ENCODE assay signal across 22 cellular contexts in the genomic region with DNA sequence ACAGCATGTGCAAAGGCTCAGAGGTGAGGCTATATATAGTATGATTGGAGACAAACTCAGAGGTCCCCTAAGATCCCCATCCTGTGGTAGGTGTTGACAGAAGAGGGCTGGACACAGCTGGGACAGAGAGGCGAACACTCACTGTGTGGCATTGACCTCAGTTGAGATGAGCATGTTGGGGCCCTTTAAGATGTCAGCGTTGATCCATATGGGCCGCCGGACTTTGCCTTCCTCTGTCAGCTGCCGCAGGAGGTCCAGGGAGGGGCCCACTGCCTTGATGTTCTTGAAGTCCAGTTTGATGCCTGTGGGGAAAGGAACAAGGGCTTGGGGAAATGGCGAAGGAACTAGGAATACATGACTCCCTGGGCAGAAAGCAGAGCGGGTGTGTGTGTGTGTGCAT. TPM values are rescaled to one million over a fixed set of nuclear protein-coding genes. Genes with fewer than 3 reads are reported as not detected.
DNase-seq lines count a peak whose midpoint lies in the region; ATAC-seq, FAIRE-seq and TF ChIP-seq lines count a peak whose summit lies in the region.
"Had no signal": no experiment of that assay in that cellular context is flagged by ENCODE, and none has a peak within 500 bp of the region (broad histone marks: within the 10 kb centered on the region; RNA-seq: fewer than 3 reads in every experiment).

No MANE protein-coding gene starts in this region.

- FAIRE-seq in H1 (lab: Jason Lieb, UNC) = no peak
- FAIRE-seq: GM12891 had no signal

- peaks cover 25 to 33% of the 10 kb centered on the region in 2 experiments for H3K4me1 Mint-ChIP-seq in H9

- no CpG with 5 or more reads among the region's 7 CpGs for WGBS in H9 (ENCODE audit: extremely low coverage, insufficient read length, low lambda C conversion rate)
- 92% methylated on average over 7 of the region's 7 CpGs; no CpG with 5 or more reads in 1 of the 2 experiments for WGBS in H1 (ENCODE audit: extremely low coverage in 1 of 2, insufficient coverage in 1 of 2, insufficient read length in 1 of 2, insufficient replicate concordance in 2 of 2, low coverage in 1 of 2, low lambda C conversion rate in 2 of 2, missing lambda C conversion rate in 1 of 2), 2 experiments

- H3K9me2 ChIP-seq in OCI-LY7 (ENCODE audit: insufficient read depth, low read length) = no peaks in the 10 kb centered on the region
- H3K9me2 ChIP-seq in PC-3 (replicated peaks; ENCODE audit: low read length) = no peaks in the 10 kb centered on the region

- intact Hi-C loops in OCI-LY7 (cut with micrococcal nuclease; ENCODE audit: unreplicated experiment) (no loop called here), PC-3 (cut with micrococcal nuclease) (no loop called here)

- H3K4me3 ChIP-seq in H1 (ENCODE audit: extremely low read depth in 1 of 4, insufficient read depth in 2 of 4, low read depth in 3 of 4, low read length in 4 of 4) = no peak overlapping the region
- H3K4me3 ChIP-seq in osteoblast (ENCODE audit: insufficient read depth, low read length) = no peak overlapping the region
- no peak overlapping the region for H3K4me3 ChIP-seq in OCI-LY7 (ENCODE audit: low read depth, low read length, poor library complexity, severe bottlenecking)
- H3K4me3 ChIP-seq in PC-3 (ENCODE audit: low read length) = no peak overlapping the region
- H3K4me3 ChIP-seq: BLaER1, MG63, PC-9, SJCRH30 had no signal

- H4K91ac ChIP-seq in H9 (ENCODE audit: insufficient read length, low read depth, low read length) (no peak overlapping the region), H1 (replicated peaks; ENCODE audit: insufficient read length, low read length) (no peak overlapping the region)

- H3K36me3 ChIP-seq in H1 (ENCODE audit: control insufficient read depth in 2 of 4, insufficient read depth in 4 of 4, low read length in 3 of 4) (no peaks in the 10 kb centered on the region), osteoblast (ENCODE audit: insufficient read depth, low read length) (no peaks in the 10 kb centered on the region), OCI-LY7 (ENCODE audit: insufficient read depth, low read length) (no peaks in the 10 kb centered on the region), PC-3 (ENCODE audit: low read depth, low read length) (no peaks in the 10 kb centered on the region)
- H3K36me3 ChIP-seq: BLaER1, MG63, SJCRH30 had no signal

- H4K5ac ChIP-seq in H9 (ENCODE audit: insufficient read length, low read depth, low read length) (no peak overlapping the region), H1 (ENCODE audit: insufficient read length, low read depth, low read length) (no peak overlapping the region)

- H3K23me2 ChIP-seq in H9 (ENCODE audit: insufficient read length, low read depth, low read length, poor library complexity, severe bottlenecking) (no peaks in the 10 kb centered on the region), H1 (ENCODE audit: low read depth, low read length) (0 out of 2 replicates have a peak, but pooled peaks cover 3% of the 10 kb centered on the region)

- H2BK20ac ChIP-seq in H9 (ENCODE audit: low read depth, low read length, poor library complexity, severe bottlenecking) (no peak overlapping the region), H1 (ENCODE audit: low read length) (no peak overlapping the region)

- no peaks in the 10 kb centered on the region for H3K9me3 ChIP-seq in H9 (ENCODE audit: control insufficient read depth, low read depth, low read length)
- H3K9me3 ChIP-seq in H1 (ENCODE audit: insufficient read depth in 2 of 2, low read depth in 1 of 2, low read length in 1 of 2) = no peaks in the 10 kb centered on the region
- H3K9me3 ChIP-seq in osteoblast (ENCODE audit: low read depth, low read length) = no peaks in the 10 kb centered on the region
- no peaks in the 10 kb centered on the region for H3K9me3 ChIP-seq in OCI-LY7 (ENCODE audit: low read length)
- no peaks in the 10 kb centered on the region for H3K9me3 ChIP-seq in PC-3 (ENCODE audit: low read length)
- H3K9me3 ChIP-seq: BLaER1, MG63, SJCRH30 had no signal

- no peaks in the 10 kb centered on the region; the same call in 1 of the 2 replicates for H3K4me1 ChIP-seq in H9 (ENCODE audit: insufficient read depth, low read length)
- H3K4me1 ChIP-seq in H1 (replicated peaks in 1 of 4; ENCODE audit: control insufficient read depth in 3 of 4, insufficient read depth in 4 of 4, low read length in 3 of 4) = peaks cover 5 to 14% (median 10%) of the 10 kb centered on the region in 4 experiments
- peaks cover 4% of the 10 kb centered on the region for H3K4me1 ChIP-seq in osteoblast (ENCODE audit: insufficient read depth, low read length)
- no peaks in the 10 kb centered on the region for H3K4me1 ChIP-seq in OCI-LY7 (ENCODE audit: insufficient read depth, low read length, poor library complexity, severe bottlenecking)
- H3K4me1 ChIP-seq in PC-3 (ENCODE audit: insufficient read depth, low read length) = no peaks in the 10 kb centered on the region
- H3K4me1 ChIP-seq: SJCRH30 had no signal

- DNase-seq in H9 = no peak
- no peak for DNase-seq in H1 (ENCODE audit: low read depth in 1 of 2, low spot score in 2 of 2)
- peak; percentile 6 for DNase-seq in osteoblast (ENCODE audit: insufficient read length, low spot score, missing footprints)
- no peak for DNase-seq in OCI-LY7 (ENCODE audit: low spot score)
- no peak for DNase-seq in SKM-1 treated with dmso at 0.1 percent for 144 hours (lab: John Stamatoyannopoulos, UW; ENCODE audit: unreplicated experiment)
- DNase-seq in AG08395 (ENCODE audit: low spot score) = no peak
- no peak for DNase-seq in PC-3
- DNase-seq: CD4-positive, alpha-beta T cell; COR-L47; DMS153; MG63; NCI-H1417 treated with DMSO at 0.1 percent for 48 hours; NCI-H187; NCI-H446; NCI-H526; PC-9; SJCRH30 had no signal

- no peaks in the 10 kb centered on the region for H3K27me3 ChIP-seq in H9 (ENCODE audit: insufficient read depth, low read length)
- no peaks in the 10 kb centered on the region; a peak in 1 of 7 replicates for H3K27me3 ChIP-seq in H1 (replicated peaks in 1 of 4; ENCODE audit: control insufficient read depth in 3 of 4, extremely low read depth in 1 of 4, insufficient read depth in 3 of 4, low read length in 3 of 4)
- peaks cover 17% of the 10 kb centered on the region for H3K27me3 ChIP-seq in osteoblast (ENCODE audit: insufficient read depth, low read length)
- H3K27me3 ChIP-seq in PC-3 (ENCODE audit: low read length) = no peaks in the 10 kb centered on the region
- H3K27me3 ChIP-seq: BLaER1, MG63 had no signal

- H3K27ac Mint-ChIP-seq in H9 = 0 out of 7 replicates have a peak overlapping the region, but pooled peaks of 1 of the 3 experiments have one; percentile 5
- H3K27ac Mint-ChIP-seq: CD4-positive, alpha-beta T cell had no signal

- H3F3A ChIP-seq in PC-3 (ENCODE audit: low read length, unreplicated experiment) = no peaks in the 10 kb centered on the region

- H3K4ac ChIP-seq in H9 (ENCODE audit: low read depth, low read length) = no peak overlapping the region
- no peak overlapping the region for H3K4ac ChIP-seq in H1 (replicated peaks; ENCODE audit: insufficient read length, low read depth, low read length)

- H2BK15ac ChIP-seq in H9 (ENCODE audit: low read depth, low read length) (no peak overlapping the region), H1 (ENCODE audit: low read length) (0 out of 2 replicates have a peak overlapping the region, but pooled peaks have one; percentile 29)

- H3K79me2 ChIP-seq in H9 (ENCODE audit: insufficient read depth, low read length) (no peaks in the 10 kb centered on the region), H1 (ENCODE audit: control insufficient read depth in 1 of 2, insufficient read depth in 2 of 2, low read length in 2 of 2) (no peaks in the 10 kb centered on the region), osteoblast (ENCODE audit: insufficient read depth, low read length) (no peaks in the 10 kb centered on the region), OCI-LY7 (ENCODE audit: insufficient read depth, low read depth, low read length) (no peaks in the 10 kb centered on the region), PC-3 (ENCODE audit: low read length) (no peaks in the 10 kb centered on the region)

- no peaks in the 10 kb centered on the region for H3K36me3 Mint-ChIP-seq in H9 (ENCODE audit: insufficient read depth in 1 of 3, low read depth in 3 of 3)

- H3K9ac ChIP-seq in H9 (ENCODE audit: extremely low read depth, insufficient read length, low read length) (no peak overlapping the region), H1 (replicated peaks in 1 of 4; ENCODE audit: extremely low read depth in 1 of 4, low read depth in 3 of 4, low read length in 3 of 4) (no peak overlapping the region), PC-3 (ENCODE audit: low read length) (no peak overlapping the region)
- H3K9ac ChIP-seq: BLaER1 had no signal

- H3K23ac ChIP-seq in H9 (ENCODE audit: insufficient read length, low read depth, low read length) = no peak overlapping the region
- no peak overlapping the region for H3K23ac ChIP-seq in H1 (ENCODE audit: insufficient read length)

- CTCF ChIA-PET in H1 (lab: Charles Lee; ENCODE audit: partially characterized antibody) = interaction anchor here (0.6 kb wide), 1 partner anchor 21 kb away, joined by 3 read pairs; no protein-coding TSS in a partner anchor
- CTCF ChIA-PET in OCI-LY7 (lab: Charles Lee; ENCODE audit: unreplicated experiment) = no interaction called here
- CTCF ChIA-PET in PC-3 (lab: Charles Lee) = no interaction called here

- no peaks in the 10 kb centered on the region; a peak in 1 of 5 replicates for H3K9me3 Mint-ChIP-seq in H9
- H3K9me3 Mint-ChIP-seq: CD4-positive, alpha-beta T cell had no signal

- no peak overlapping the region for H2BK12ac ChIP-seq in H9 (ENCODE audit: insufficient read length, low read depth, low read length)
- no peak overlapping the region for H2BK12ac ChIP-seq in H1 (ENCODE audit: low read depth, low read length)

- H2AFZ ChIP-seq in H9 (ENCODE audit: low read length) (no peak overlapping the region), H1 (ENCODE audit: low read length) (no peak overlapping the region), osteoblast (ENCODE audit: low read length) (no peak overlapping the region), OCI-LY7 (ENCODE audit: low read length) (no peak overlapping the region), PC-3 (ENCODE audit: low read length) (no peak overlapping the region)
- H2AFZ ChIP-seq: PC-9 had no signal

- TF ChIP-seq RAD21 in H1 (IDR thresholded peaks at IDR 0.05 in 1 of 2, conservative IDR thresholded peaks at IDR 0.05 in 1 of 2; ENCODE audit: low read depth in 2 of 2, low read length in 2 of 2) = no peak

- H3K4me2 ChIP-seq in H9 (ENCODE audit: insufficient read depth, insufficient read length, low read length) (no peak overlapping the region), H1 (ENCODE audit: insufficient read depth in 1 of 2, low read depth in 2 of 2, low read length in 2 of 2) (no peak overlapping the region), osteoblast (ENCODE audit: insufficient read depth, low read length) (no peak overlapping the region), OCI-LY7 (ENCODE audit: low read length) (no peak overlapping the region), PC-3 (ENCODE audit: low read length) (no peak overlapping the region)
- H3K4me2 ChIP-seq: BLaER1, PC-9 had no signal

- no peak overlapping the region for H2AK5ac ChIP-seq in H9 (ENCODE audit: insufficient read length, low read length)
- H2AK5ac ChIP-seq in H1 (ENCODE audit: low read depth, low read length) = no peak overlapping the region

- no peak for TF ChIP-seq CTCF in H9 (conservative IDR thresholded peaks at IDR 0.05)
- TF ChIP-seq CTCF in H1 (IDR thresholded peaks at IDR 0.05; ENCODE audit: control extremely low read depth in 1 of 3, insufficient read depth in 1 of 3, low read depth in 1 of 3, low read length in 3 of 3) = no peak
- TF ChIP-seq CTCF in osteoblast (IDR thresholded peaks at IDR 0.05; ENCODE audit: extremely low read depth, low read depth, low read length) = no peak
- TF ChIP-seq CTCF in OCI-LY7 (conservative IDR thresholded peaks at IDR 0.05; ENCODE audit: low read length) = no peak
- TF ChIP-seq CTCF in PC-3 (conservative IDR thresholded peaks at IDR 0.05; ENCODE audit: low read depth, low read length) = no peak

- no peak overlapping the region for H4K8ac ChIP-seq in H9 (replicated peaks; ENCODE audit: insufficient read length, low read depth, low read length)
- no peak overlapping the region for H4K8ac ChIP-seq in H1 (ENCODE audit: extremely low read depth, insufficient read depth, low read length)

- peak overlapping the region; percentile 13 for H3K18ac ChIP-seq in H9 (ENCODE audit: insufficient read length, low read depth, low read length)
- no peak overlapping the region for H3K18ac ChIP-seq in H1 (ENCODE audit: extremely low read depth, low read length)

- TF ChIP-seq POLR2A in H1 (IDR thresholded peaks at IDR 0.05; ENCODE audit: control extremely low read depth in 1 of 2, low read depth in 2 of 2, low read length in 2 of 2) = no peak

- H3T11ph ChIP-seq in H9 (ENCODE audit: low read length) = no peak overlapping the region

- H3K79me1 ChIP-seq in H9 (ENCODE audit: insufficient read depth, low read depth, low read length, poor library complexity, severe bottlenecking) (no peaks in the 10 kb centered on the region), H1 (ENCODE audit: low read depth, low read length) (no peaks in the 10 kb centered on the region)

- H3K14ac ChIP-seq in H9 (ENCODE audit: insufficient read depth, low read length) (peak overlapping the region; percentile 56; the same call in 1 of the 2 replicates), H1 (ENCODE audit: insufficient read length) (no peak overlapping the region)

- peaks cover 4% of the 10 kb centered on the region for H3K27me3 Mint-ChIP-seq in H9 (ENCODE audit: low read depth)
- H3K27me3 Mint-ChIP-seq: CD4-positive, alpha-beta T cell had no signal

- no peak overlapping the region for H2BK5ac ChIP-seq in H9 (ENCODE audit: insufficient read length, low read length)
- no peak overlapping the region for H2BK5ac ChIP-seq in H1 (ENCODE audit: low read depth, low read length)

- no TSS peak for BruUV-seq in OCI-LY7 (replicated peaks; lab: Mats Ljungman, UMichigan)
- BruUV-seq in PC-3 (replicated peaks; lab: Mats Ljungman, UMichigan) = no TSS peak

- POLR2A ChIA-PET in H1 (lab: Charles Lee; ENCODE audit: partially characterized antibody) (no interaction called here), OCI-LY7 (lab: Charles Lee) (no interaction called here), PC-3 (lab: Charles Lee; ENCODE audit: unreplicated experiment) (no interaction called here)

- no peak for ATAC-seq in PC-3
- ATAC-seq: HCT116 had no signal

- H4K20me1 ChIP-seq in H9 (ENCODE audit: control insufficient read depth, insufficient read depth, insufficient read length) (no peaks in the 10 kb centered on the region), H1 (replicated peaks in 1 of 2; ENCODE audit: control insufficient read depth in 1 of 2, insufficient read depth in 2 of 2, low read length in 2 of 2) (no peaks in the 10 kb centered on the region), osteoblast (ENCODE audit: insufficient read depth, low read length) (no peaks in the 10 kb centered on the region), OCI-LY7 (ENCODE audit: insufficient read depth, low read length) (no peaks in the 10 kb centered on the region), PC-3 (ENCODE audit: low read length) (no peaks in the 10 kb centered on the region)
- H4K20me1 ChIP-seq: BLaER1 had no signal

- H3K27ac ChIP-seq in H9 (ENCODE audit: insufficient read length, low read depth, low read length) = no peak overlapping the region
- H3K27ac ChIP-seq in H1 (ENCODE audit: low read depth, low read length) = no peak overlapping the region
- no peak overlapping the region for H3K27ac ChIP-seq in osteoblast (ENCODE audit: low read depth, low read length)
- no peak overlapping the region for H3K27ac ChIP-seq in OCI-LY7 (ENCODE audit: low read depth, low read length, poor library complexity, severe bottlenecking)
- no peak overlapping the region for H3K27ac ChIP-seq in PC-3 (ENCODE audit: low read length)
- H3K27ac ChIP-seq: BLaER1, PC-9, SJCRH30 had no signal

- TF ChIP-seq EP300 in H1 (IDR thresholded peaks at IDR 0.05; ENCODE audit: borderline replicate concordance in 1 of 2, low read depth in 2 of 2, low read length in 2 of 2) = no peak

- H3K4me3 Mint-ChIP-seq in H9 = no peak overlapping the region; a peak in 1 of 5 replicates
- H3K4me3 Mint-ChIP-seq: CD4-positive, alpha-beta T cell had no signal

- H3K56ac ChIP-seq in H9 (ENCODE audit: insufficient read length, low read depth, low read length) (no peak overlapping the region), H1 (replicated peaks; ENCODE audit: insufficient read length, low read depth, low read length) (no peak overlapping the region)

- no peak overlapping the region for H2BK120ac ChIP-seq in H9 (ENCODE audit: low read depth, low read length, poor library complexity, severe bottlenecking)
- H2BK120ac ChIP-seq in H1 (replicated peaks; ENCODE audit: low read depth, low read length) = no peak overlapping the region

RNA-seq across cellular contexts. Expression of a gene that starts 8.8 kb away (rescaled TPM):
- total RNA-seq in H9 (2021) (not detected in 2 replicates), osteoblast (not detected in 2 replicates), OCI-LY7 (2022) (not detected in 2 replicates), PC-3 (2014; rRNA removed) (not detected in 2 replicates)
- not detected in 2 replicates for total RNA-seq in H1 (2021; fragmentation: NEBNext Ultra II Directional; extraction: Animal tissue kit (Norgen Biotek cat#: 25700))
- polyA plus RNA-seq in H1 (2011; rRNA removed) = 0.08 TPM in 1 of 2 replicates, not detected in the other
- polyA plus RNA-seq in H1 (2011; cell fraction: cytosol; rRNA removed) = 0.08 TPM
- 0.07 TPM for polyA plus RNA-seq in H1 (2011; cell fraction: nucleus; rRNA removed)
- polyA plus RNA-seq in H1 (2012, experiment 1 of 2) = not detected in 4 replicates
- not detected for polyA plus RNA-seq in H1 (2012, experiment 2 of 2)
- polyA plus RNA-seq in H1 (2013, experiment 1 of 2) = 0.08 TPM
- polyA plus RNA-seq in H1 (2013, experiment 2 of 2) = 0.06 TPM
- not detected in 2 replicates for polyA minus RNA-seq in H1 (2011; rRNA and poly(A)+ RNA removed)
- polyA minus RNA-seq in H1 (2011; cell fraction: cytosol; rRNA and poly(A)+ RNA removed) = not detected
- polyA minus RNA-seq in H1 (2011; cell fraction: nucleus; rRNA and poly(A)+ RNA removed) = not detected
- not detected in 2 replicates for total RNA-seq in OCI-LY7 (2014; rRNA removed; shearing (Covaris generic))
- total RNA-seq: CD4-positive, alpha-beta T cell; LHCN-M2; PC-9; SJCRH30 had no signal

RNA-seq across cellular contexts. Expression of a gene that starts 27.0 kb away (rescaled TPM):
- total RNA-seq in H9 (2021) = 0.09 TPM in 1 of 2 replicates, not detected in the other
- 0.07 TPM in 1 of 2 replicates, not detected in the other for total RNA-seq in H1 (2021; fragmentation: NEBNext Ultra II Directional; extraction: Animal tissue kit (Norgen Biotek cat#: 25700))
- polyA plus RNA-seq in H1 (2011; rRNA removed) = 0.20 and 0.27 TPM in 2 replicates
- 0.19 TPM for polyA plus RNA-seq in H1 (2011; cell fraction: cytosol; rRNA removed)
- polyA plus RNA-seq in H1 (2011; cell fraction: nucleus; rRNA removed) = 0.96 TPM
- 0.15 to 0.48 TPM (median 0.28 TPM) in 3 of 4 replicates, not detected in the other for polyA plus RNA-seq in H1 (2012, experiment 1 of 2)
- not detected for polyA plus RNA-seq in H1 (2012, experiment 2 of 2)
- polyA plus RNA-seq in H1 (2013, experiment 1 of 2) = 0.08 TPM
- polyA plus RNA-seq in H1 (2013, experiment 2 of 2) = 0.04 TPM
- polyA minus RNA-seq in H1 (2011; rRNA and poly(A)+ RNA removed) = 0.51 and 0.66 TPM in 2 replicates
- not detected for polyA minus RNA-seq in H1 (2011; cell fraction: cytosol; rRNA and poly(A)+ RNA removed)
- 1.9 TPM for polyA minus RNA-seq in H1 (2011; cell fraction: nucleus; rRNA and poly(A)+ RNA removed)
- total RNA-seq in osteoblast = 0.36 and 0.59 TPM in 2 replicates
- not detected in 2 replicates for total RNA-seq in OCI-LY7 (2014; rRNA removed; shearing (Covaris generic))
- total RNA-seq in OCI-LY7 (2022) = not detected in 2 replicates
- total RNA-seq in PC-3 (2014; rRNA removed) = not detected in 2 replicates
- total RNA-seq: G401, LHCN-M2, PC-9, SJCRH30 had no signal
